ENCODE assay signal across 1 cellular context in the genomic region with DNA sequence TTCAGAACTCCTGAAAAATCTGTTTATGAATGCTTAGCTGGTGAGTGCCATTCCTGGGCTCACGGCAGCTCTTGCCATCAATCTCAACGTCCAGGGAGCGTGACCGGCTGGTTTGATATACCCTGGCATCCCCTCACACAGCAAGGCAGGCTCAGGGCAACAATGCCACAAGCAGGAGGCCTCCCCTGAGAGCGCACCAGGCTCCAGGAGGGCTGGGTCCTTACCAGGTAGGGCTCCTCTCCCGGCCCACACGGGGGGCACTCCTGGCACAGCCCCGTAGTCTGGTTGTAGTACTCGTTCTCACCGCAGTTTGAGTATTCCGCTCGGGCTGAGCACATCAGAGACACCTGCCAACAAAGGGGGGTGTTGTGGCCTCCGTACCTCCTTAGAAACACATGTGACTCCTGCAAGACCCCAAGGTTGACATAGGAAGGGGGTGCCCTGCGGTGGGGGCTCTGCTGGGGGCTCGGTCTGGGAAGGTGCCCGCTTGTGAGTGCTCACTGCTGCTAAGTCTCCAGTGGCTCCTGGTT.
TF ChIP-seq lines count a peak whose summit lies in the region.

No MANE protein-coding gene starts in this region.

TF ChIP-seq in IMR-90, 13 proteins besides CTCF, POLR2A, EP300 and RAD21:
- TF ChIP-seq MXI1 (IDR thresholded peaks at IDR 0.05; ENCODE audit: borderline replicate concordance, low read depth, low read length) (no peak), BHLHE40 (IDR thresholded peaks at IDR 0.05; ENCODE audit: low read depth, low read length) (no peak)
TF ChIP-seq in IMR-90: peak in this region for 0.
